1 cellular context compared by ENCODE assay signal in the genomic region with DNA sequence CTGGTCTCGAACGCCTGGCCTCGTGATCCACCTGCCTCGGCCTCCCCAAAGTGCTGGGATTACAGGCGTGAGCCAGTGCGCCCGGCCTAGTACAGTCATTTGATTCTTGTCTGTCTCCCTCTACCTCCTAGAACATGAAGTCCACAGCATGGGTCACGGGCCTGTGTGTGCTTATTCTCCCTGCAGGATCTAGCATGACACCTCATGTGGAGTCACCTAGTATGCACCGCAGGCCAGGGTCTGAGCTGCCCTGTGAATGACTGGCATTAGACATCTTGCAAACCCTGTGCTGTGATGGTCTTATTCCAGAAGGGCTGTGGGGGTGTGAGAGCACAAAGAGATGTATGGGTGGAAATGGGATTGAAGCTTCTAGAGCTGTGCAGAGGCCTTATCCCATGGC.
TF ChIP-seq lines count a peak whose summit lies in the region.

No MANE protein-coding gene starts in this region.

TF ChIP-seq in HEK293, 187 proteins besides CTCF, POLR2A, EP300 and RAD21 (continued from another document):
- TF ChIP-seq ZNF324 (tag by site-specific recombination; IDR thresholded peaks at IDR 0.05) = no peak
